1 cellular context compared by ENCODE assay signal in genomic region chr7:901388-902154, GRCh38.
TF ChIP-seq lines count a peak whose summit lies in the region.

No MANE protein-coding gene starts in this region.

TF ChIP-seq in K562, 482 proteins besides CTCF, POLR2A, EP300 and RAD21 (continued from another document and continues in another):
- TF ChIP-seq ZNF280B (CRISPR knock-in tag; IDR thresholded peaks at IDR 0.05): no peak
- no peak for TF ChIP-seq MYBL2 (IDR thresholded peaks at IDR 0.05; ENCODE audit: low read depth)
- TF ChIP-seq MYBL2 (CRISPR knock-in tag; IDR thresholded peaks at IDR 0.05; ENCODE audit: borderline replicate concordance): no peak
- no peak for TF ChIP-seq FUS (optimal IDR thresholded peaks at IDR 0.05; ENCODE audit: low read depth, low read length)
- peak; percentile 35 for TF ChIP-seq KDM5B (IDR thresholded peaks at IDR 0.05; ENCODE audit: insufficient replicate concordance, low read depth, low read length)
- no peak for TF ChIP-seq ATF1 (CRISPR knock-in tag; IDR thresholded peaks at IDR 0.05)
- no peak for TF ChIP-seq ATF1 (tag; IDR thresholded peaks at IDR 0.05)
- TF ChIP-seq ATF3 (IDR thresholded peaks at IDR 0.05): no peak
- TF ChIP-seq ATF3 (CRISPR knock-in tag; conservative IDR thresholded peaks at IDR 0.05): no peak
- TF ChIP-seq CBX2 (IDR thresholded peaks at IDR 0.05; ENCODE audit: insufficient read depth, low read length, poor library complexity, severe bottlenecking): no peak
- TF ChIP-seq ESRRB (CRISPR knock-in tag; IDR thresholded peaks at IDR 0.05; ENCODE audit: borderline replicate concordance): no peak
- no peak for TF ChIP-seq PHB (CRISPR knock-in tag; IDR thresholded peaks at IDR 0.05)
- TF ChIP-seq MBD2 (IDR thresholded peaks at IDR 0.05; ENCODE audit: borderline replicate concordance, low read depth): no peak
- TF ChIP-seq, protein P1, sequence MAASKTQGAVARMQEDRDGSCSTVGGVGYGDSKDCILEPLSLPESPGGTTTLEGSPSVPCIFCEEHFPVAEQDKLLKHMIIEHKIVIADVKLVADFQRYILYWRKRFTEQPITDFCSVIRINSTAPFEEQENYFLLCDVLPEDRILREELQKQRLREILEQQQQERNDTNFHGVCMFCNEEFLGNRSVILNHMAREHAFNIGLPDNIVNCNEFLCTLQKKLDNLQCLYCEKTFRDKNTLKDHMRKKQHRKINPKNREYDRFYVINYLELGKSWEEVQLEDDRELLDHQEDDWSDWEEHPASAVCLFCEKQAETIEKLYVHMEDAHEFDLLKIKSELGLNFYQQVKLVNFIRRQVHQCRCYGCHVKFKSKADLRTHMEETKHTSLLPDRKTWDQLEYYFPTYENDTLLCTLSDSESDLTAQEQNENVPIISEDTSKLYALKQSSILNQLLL (CRISPR knock-in tag; IDR thresholded peaks at IDR 0.05; ENCODE audit: borderline replicate concordance): no peak
- no peak for TF ChIP-seq ZKSCAN8 (CRISPR knock-in tag; IDR thresholded peaks at IDR 0.05)
- TF ChIP-seq SMAD4 (CRISPR knock-in tag; conservative IDR thresholded peaks at IDR 0.05): no peak
- no peak for TF ChIP-seq ZNF695 (CRISPR knock-in tag; IDR thresholded peaks at IDR 0.05)
- peak; percentile 34 for TF ChIP-seq PHF20 (IDR thresholded peaks at IDR 0.05; ENCODE audit: partially characterized antibody)
- TF ChIP-seq CBFA2T2 (conservative IDR thresholded peaks at IDR 0.05): no peak
- TF ChIP-seq ZBTB1 (CRISPR knock-in tag; IDR thresholded peaks at IDR 0.05; ENCODE audit: borderline replicate concordance, low read depth): no peak
- no peak for TF ChIP-seq MBD1 (CRISPR knock-in tag; IDR thresholded peaks at IDR 0.05)
- no peak for TF ChIP-seq SAFB2 (IDR thresholded peaks at IDR 0.05; ENCODE audit: borderline replicate concordance, low read depth, low read length, severe bottlenecking)
- TF ChIP-seq CTCFL (IDR thresholded peaks at IDR 0.05; ENCODE audit: borderline replicate concordance, insufficient read depth, low read depth, low read length, poor library complexity, severe bottlenecking): no peak
- TF ChIP-seq ZNF134 (CRISPR knock-in tag; conservative IDR thresholded peaks at IDR 0.05): no peak
- no peak for TF ChIP-seq MXI1 (IDR thresholded peaks at IDR 0.05; ENCODE audit: low read depth, low read length)
- TF ChIP-seq, protein P2, sequence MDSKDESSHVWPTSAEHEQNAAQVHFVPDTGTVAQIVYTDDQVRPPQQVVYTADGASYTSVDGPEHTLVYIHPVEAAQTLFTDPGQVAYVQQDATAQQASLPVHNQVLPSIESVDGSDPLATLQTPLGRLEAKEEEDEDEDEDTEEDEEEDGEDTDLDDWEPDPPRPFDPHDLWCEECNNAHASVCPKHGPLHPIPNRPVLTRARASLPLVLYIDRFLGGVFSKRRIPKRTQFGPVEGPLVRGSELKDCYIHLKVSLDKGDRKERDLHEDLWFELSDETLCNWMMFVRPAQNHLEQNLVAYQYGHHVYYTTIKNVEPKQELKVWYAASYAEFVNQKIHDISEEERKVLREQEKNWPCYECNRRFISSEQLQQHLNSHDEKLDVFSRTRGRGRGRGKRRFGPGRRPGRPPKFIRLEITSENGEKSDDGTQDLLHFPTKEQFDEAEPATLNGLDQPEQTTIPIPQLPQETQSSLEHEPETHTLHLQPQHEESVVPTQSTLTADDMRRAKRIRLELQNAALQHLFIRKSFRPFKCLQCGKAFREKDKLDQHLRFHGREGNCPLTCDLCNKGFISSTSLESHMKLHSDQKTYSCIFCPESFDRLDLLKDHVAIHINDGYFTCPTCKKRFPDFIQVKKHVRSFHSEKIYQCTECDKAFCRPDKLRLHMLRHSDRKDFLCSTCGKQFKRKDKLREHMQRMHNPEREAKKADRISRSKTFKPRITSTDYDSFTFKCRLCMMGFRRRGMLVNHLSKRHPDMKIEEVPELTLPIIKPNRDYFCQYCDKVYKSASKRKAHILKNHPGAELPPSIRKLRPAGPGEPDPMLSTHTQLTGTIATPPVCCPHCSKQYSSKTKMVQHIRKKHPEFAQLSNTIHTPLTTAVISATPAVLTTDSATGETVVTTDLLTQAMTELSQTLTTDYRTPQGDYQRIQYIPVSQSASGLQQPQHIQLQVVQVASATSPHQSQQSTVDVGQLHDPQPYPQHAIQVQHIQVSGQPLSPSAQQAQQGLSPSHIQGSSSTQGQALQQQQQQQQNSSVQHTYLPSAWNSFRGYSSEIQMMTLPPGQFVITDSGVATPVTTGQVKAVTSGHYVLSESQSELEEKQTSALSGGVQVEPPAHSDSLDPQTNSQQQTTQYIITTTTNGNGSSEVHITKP (IDR thresholded peaks at IDR 0.05; ENCODE audit: partially characterized antibody): peak; percentile 70
- no peak for TF ChIP-seq TBP (optimal IDR thresholded peaks at IDR 0.05; ENCODE audit: low read depth, low read length)
- no peak for TF ChIP-seq TAF9B (IDR thresholded peaks at IDR 0.05; ENCODE audit: partially characterized antibody)
- TF ChIP-seq NFIC (IDR thresholded peaks at IDR 0.05): peak; percentile 89
- TF ChIP-seq, protein P3, sequence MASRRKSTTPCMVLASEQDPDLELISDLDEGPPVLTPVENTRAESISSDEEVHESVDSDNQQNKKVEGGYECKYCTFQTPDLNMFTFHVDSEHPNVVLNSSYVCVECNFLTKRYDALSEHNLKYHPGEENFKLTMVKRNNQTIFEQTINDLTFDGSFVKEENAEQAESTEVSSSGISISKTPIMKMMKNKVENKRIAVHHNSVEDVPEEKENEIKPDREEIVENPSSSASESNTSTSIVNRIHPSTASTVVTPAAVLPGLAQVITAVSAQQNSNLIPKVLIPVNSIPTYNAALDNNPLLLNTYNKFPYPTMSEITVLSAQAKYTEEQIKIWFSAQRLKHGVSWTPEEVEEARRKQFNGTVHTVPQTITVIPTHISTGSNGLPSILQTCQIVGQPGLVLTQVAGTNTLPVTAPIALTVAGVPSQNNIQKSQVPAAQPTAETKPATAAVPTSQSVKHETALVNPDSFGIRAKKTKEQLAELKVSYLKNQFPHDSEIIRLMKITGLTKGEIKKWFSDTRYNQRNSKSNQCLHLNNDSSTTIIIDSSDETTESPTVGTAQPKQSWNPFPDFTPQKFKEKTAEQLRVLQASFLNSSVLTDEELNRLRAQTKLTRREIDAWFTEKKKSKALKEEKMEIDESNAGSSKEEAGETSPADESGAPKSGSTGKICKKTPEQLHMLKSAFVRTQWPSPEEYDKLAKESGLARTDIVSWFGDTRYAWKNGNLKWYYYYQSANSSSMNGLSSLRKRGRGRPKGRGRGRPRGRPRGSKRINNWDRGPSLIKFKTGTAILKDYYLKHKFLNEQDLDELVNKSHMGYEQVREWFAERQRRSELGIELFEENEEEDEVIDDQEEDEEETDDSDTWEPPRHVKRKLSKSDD (conservative IDR thresholded peaks at IDR 0.05; ENCODE audit: low read length): no peak
- 0 out of 2 replicates have a peak, but pooled peaks have one; percentile 14 for TF ChIP-seq ARID1B (IDR thresholded peaks at IDR 0.05)
- TF ChIP-seq POLR3G (IDR thresholded peaks at IDR 0.05; ENCODE audit: extremely low read depth, insufficient read length, insufficient replicate concordance): no peak
- TF ChIP-seq CTBP1 (IDR thresholded peaks at IDR 0.05; ENCODE audit: borderline replicate concordance): no peak
- no peak for TF ChIP-seq PCBP2 (IDR thresholded peaks at IDR 0.05; ENCODE audit: low read depth, low read length, poor library complexity, severe bottlenecking)
- TF ChIP-seq ZBTB17 (CRISPR knock-in tag; IDR thresholded peaks at IDR 0.05): 0 out of 2 replicates have a peak, but pooled peaks have one; percentile 22
- TF ChIP-seq CHAMP1 (IDR thresholded peaks at IDR 0.05): no peak
- no peak for TF ChIP-seq NRF1 (conservative IDR thresholded peaks at IDR 0.05 in 1 of 2, IDR thresholded peaks at IDR 0.05 in 1 of 2)
- TF ChIP-seq GATA2 (CRISPR knock-in tag; IDR thresholded peaks at IDR 0.05): peak; percentile 29; the same call in 1 of the 2 replicates
- TF ChIP-seq ZNF79 (CRISPR knock-in tag; IDR thresholded peaks at IDR 0.05; ENCODE audit: low read depth): no peak
- TF ChIP-seq GTF2E2 (tag; IDR thresholded peaks at IDR 0.05): no peak
- TF ChIP-seq KLF10 (CRISPR knock-in tag; IDR thresholded peaks at IDR 0.05): no peak
- no peak for TF ChIP-seq ZEB2 (IDR thresholded peaks at IDR 0.05)
- TF ChIP-seq NR2C1 (IDR thresholded peaks at IDR 0.05): no peak
- no peak for TF ChIP-seq NR2C1 (tag; IDR thresholded peaks at IDR 0.05)
- TF ChIP-seq, protein P4, sequence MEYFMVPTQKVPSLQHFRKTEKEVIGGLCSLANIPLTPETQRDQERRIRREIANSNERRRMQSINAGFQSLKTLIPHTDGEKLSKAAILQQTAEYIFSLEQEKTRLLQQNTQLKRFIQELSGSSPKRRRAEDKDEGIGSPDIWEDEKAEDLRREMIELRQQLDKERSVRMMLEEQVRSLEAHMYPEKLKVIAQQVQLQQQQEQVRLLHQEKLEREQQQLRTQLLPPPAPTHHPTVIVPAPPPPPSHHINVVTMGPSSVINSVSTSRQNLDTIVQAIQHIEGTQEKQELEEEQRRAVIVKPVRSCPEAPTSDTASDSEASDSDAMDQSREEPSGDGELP (CRISPR knock-in tag; IDR thresholded peaks at IDR 0.05; ENCODE audit: borderline replicate concordance): peak; percentile 86
- no peak for TF ChIP-seq ZSCAN29 (IDR thresholded peaks at IDR 0.05)
- no peak for TF ChIP-seq SRSF3 (IDR thresholded peaks at IDR 0.05; ENCODE audit: insufficient read depth, low read length)
- no peak for TF ChIP-seq ETV1 (tag; conservative IDR thresholded peaks at IDR 0.05; ENCODE audit: low read depth)
- TF ChIP-seq TAL1 (IDR thresholded peaks at IDR 0.05): no peak
- TF ChIP-seq, protein P5, sequence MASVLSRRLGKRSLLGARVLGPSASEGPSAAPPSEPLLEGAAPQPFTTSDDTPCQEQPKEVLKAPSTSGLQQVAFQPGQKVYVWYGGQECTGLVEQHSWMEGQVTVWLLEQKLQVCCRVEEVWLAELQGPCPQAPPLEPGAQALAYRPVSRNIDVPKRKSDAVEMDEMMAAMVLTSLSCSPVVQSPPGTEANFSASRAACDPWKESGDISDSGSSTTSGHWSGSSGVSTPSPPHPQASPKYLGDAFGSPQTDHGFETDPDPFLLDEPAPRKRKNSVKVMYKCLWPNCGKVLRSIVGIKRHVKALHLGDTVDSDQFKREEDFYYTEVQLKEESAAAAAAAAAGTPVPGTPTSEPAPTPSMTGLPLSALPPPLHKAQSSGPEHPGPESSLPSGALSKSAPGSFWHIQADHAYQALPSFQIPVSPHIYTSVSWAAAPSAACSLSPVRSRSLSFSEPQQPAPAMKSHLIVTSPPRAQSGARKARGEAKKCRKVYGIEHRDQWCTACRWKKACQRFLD (CRISPR knock-in tag; IDR thresholded peaks at IDR 0.05): 0 out of 2 replicates have a peak, but pooled peaks have one; percentile 47
